31 cellular contexts compared by ENCODE assay signal in genomic region chr16:89944773-89945172, GRCh38. TPM values are rescaled to one million over a fixed set of nuclear protein-coding genes. Genes with fewer than 3 reads are reported as not detected.
DNase-seq lines count a peak whose midpoint lies in the region; ATAC-seq, FAIRE-seq and TF ChIP-seq lines count a peak whose summit lies in the region.
"Had no signal": no experiment of that assay in that cellular context is flagged by ENCODE, and none has a peak within 500 bp of the region (broad histone marks: within the 10 kb centered on the region; RNA-seq: fewer than 3 reads in every experiment).

No MANE protein-coding gene starts in this region.

- no peak overlapping the region for H3K4me2 ChIP-seq in GM23338
- H3K4me2 ChIP-seq: KMS-11 had no signal

- H3K4me3 ChIP-seq in GM23338 = no peak overlapping the region
- H3K4me3 ChIP-seq: pancreas had no signal

- no peaks in the 10 kb centered on the region for H4K20me1 ChIP-seq in GM23338 (replicated peaks; ENCODE audit: insufficient read depth)

- CTCF ChIA-PET in activated CD4-positive, alpha-beta memory T cell treated with anti-CD3 and anti-CD28 coated beads for 36 hours (lab: Charles Lee) = no interaction called here

- H3K4me1 ChIP-seq in GM23338 (ENCODE audit: insufficient read depth) = peaks cover 3% of the 10 kb centered on the region; the same call in 1 of the 2 replicates

- no peaks in the 10 kb centered on the region for H3K9me3 Mint-ChIP-seq in naive B cell
- no peaks in the 10 kb centered on the region for H3K9me3 Mint-ChIP-seq in activated CD4-positive, alpha-beta memory T cell treated with anti-CD3 and anti-CD28 coated beads for 36 hours
- peaks cover 4% of the 10 kb centered on the region; the same call in 1 of the 3 replicates for H3K9me3 Mint-ChIP-seq in GM23338
- H3K9me3 Mint-ChIP-seq: activated T-helper 1 cell treated with anti-CD3 and anti-CD28 coated beads, Interleukin-12 subunit alpha, Interleukin-12 subunit beta, Interleukin-2, Interleukin-4 antibody, amounts not matched to agents 30 ng/mL and 10 ng/mL and 1 ng/mL, durations not matched to agents 14 hours and 24 hours and 36 hours; CD4-positive, alpha-beta memory T cell; HFFc6; neural crest cell had no signal

- H3K27ac ChIP-seq in GM23338 (ENCODE audit: low read depth) = no peak overlapping the region
- H3K27ac ChIP-seq: KMS-11, pancreas had no signal

- peak; percentile 0 for DNase-seq in Daoy (ENCODE audit: low read depth)
- no peak for DNase-seq in GM19239 (ENCODE audit: insufficient read length, low spot score)
- DNase-seq in NOMO-1 treated with dmso at 0.1 percent for 144 hours (lab: John Stamatoyannopoulos, UW; ENCODE audit: unreplicated experiment) = peak; percentile 50
- DNase-seq in naive B cell = peak; percentile 33
- DNase-seq in activated CD4-positive, alpha-beta memory T cell treated with anti-CD3 and anti-CD28 coated beads for 36 hours = no peak
- DNase-seq in GM23338 (ENCODE audit: low spot score) = no peak
- DNase-seq: activated CD4-positive, alpha-beta T cell treated with anti-CD3 and anti-CD28 coated beads, Interleukin-2, amount 50 U/mL, for 48 hours; activated CD4-positive, CD25-positive, alpha-beta regulatory T cell treated with anti-CD3 and anti-CD28 coated beads, Interleukin-2, amount 50 U/mL, for 72 hours; activated naive CD4-positive, alpha-beta T cell treated with Interleukin-2 at 50 U/mL for 16 hours; AML-193; CD4-positive, alpha-beta memory T cell; central memory CD4-positive, alpha-beta T cell; HFFc6; left ventricle myocardium superior; mesendoderm; NCI-H1048; NCI-H446; NCI-H748 treated with DMSO at 0.1 percent for 48 hours; OCI-M1; pancreas; stimulated activated CD4-positive, alpha-beta T cell treated with anti-CD3 and anti-CD28 coated beads, Interleukin-15, amount 100 ng/mL, for 24 hours; stimulated activated naive CD4-positive, alpha-beta T cell; T-helper 17 cell had no signal

- no peak for ATAC-seq in naive B cell (ENCODE audit: low read depth in 2 of 2)
- no peak for ATAC-seq in GM21423 (IDR thresholded peaks at IDR 0.05; ENCODE audit: unreplicated experiment)
- ATAC-seq in GM23338 = no peak
- ATAC-seq: esophagus mucosa, left ventricle myocardium superior, pancreas, SK-N-SH treated with all-trans-retinoic acid at 6 μM for 48 hours, T-helper 17 cell had no signal

- POLR2A ChIA-PET in activated CD4-positive, alpha-beta memory T cell treated with anti-CD3 and anti-CD28 coated beads for 36 hours (lab: Charles Lee) = no interaction called here

- TF ChIP-seq CTCF in GM23338 (conservative IDR thresholded peaks at IDR 0.05; ENCODE audit: low read depth in 2 of 2) = no peak

- H3K27ac Mint-ChIP-seq in naive B cell = no peak overlapping the region
- no peak overlapping the region for H3K27ac Mint-ChIP-seq in activated CD4-positive, alpha-beta memory T cell treated with anti-CD3 and anti-CD28 coated beads for 36 hours
- H3K27ac Mint-ChIP-seq in GM23338 = no peak overlapping the region
- H3K27ac Mint-ChIP-seq: activated T-helper 1 cell treated with anti-CD3 and anti-CD28 coated beads, Interleukin-12 subunit alpha, Interleukin-12 subunit beta, Interleukin-2, Interleukin-4 antibody, amounts not matched to agents 30 ng/mL and 10 ng/mL and 1 ng/mL, durations not matched to agents 14 hours and 24 hours and 36 hours; HFFc6; T-helper 17 cell had no signal

- no peaks in the 10 kb centered on the region; the same call in 1 of the 2 replicates for H3F3A ChIP-seq in GM23338 (replicated peaks; ENCODE audit: low read depth)

- H3K36me3 Mint-ChIP-seq in naive B cell = peaks cover 0 to 7% of the 10 kb centered on the region in 2 donors
- no peaks in the 10 kb centered on the region for H3K36me3 Mint-ChIP-seq in activated CD4-positive, alpha-beta memory T cell treated with anti-CD3 and anti-CD28 coated beads for 36 hours
- no peaks in the 10 kb centered on the region for H3K36me3 Mint-ChIP-seq in GM23338 (ENCODE audit: low read depth)
- H3K36me3 Mint-ChIP-seq: CD4-positive, alpha-beta memory T cell had no signal

- FAIRE-seq in GM19239 (lab: Jason Lieb, UNC) = peak; percentile 26
- FAIRE-seq: H1, islet of Langerhans, pancreas had no signal

- H3K36me3 ChIP-seq in GM23338 (ENCODE audit: insufficient read depth) = no peaks in the 10 kb centered on the region
- H3K36me3 ChIP-seq: pancreas had no signal

- H3K9me2 ChIP-seq in GM23338 (ENCODE audit: insufficient read depth) = no peaks in the 10 kb centered on the region

- peak overlapping the region in 7 of 8 donors; percentile 1 to 78 (median 26) for H3K4me3 Mint-ChIP-seq in naive B cell
- no peak overlapping the region for H3K4me3 Mint-ChIP-seq in activated CD4-positive, alpha-beta memory T cell treated with anti-CD3 and anti-CD28 coated beads for 36 hours
- no peak overlapping the region for H3K4me3 Mint-ChIP-seq in GM23338
- H3K4me3 Mint-ChIP-seq: activated T-helper 1 cell treated with anti-CD3 and anti-CD28 coated beads, Interleukin-12 subunit alpha, Interleukin-12 subunit beta, Interleukin-2, Interleukin-4 antibody, amounts not matched to agents 30 ng/mL and 10 ng/mL and 1 ng/mL, durations not matched to agents 14 hours and 24 hours and 36 hours; HFFc6; T-helper 17 cell had no signal

- H3K27me3 Mint-ChIP-seq in naive B cell (peaks cover 0 to 5% (median 5%) of the 10 kb centered on the region in 3 donors), GM23338 (ENCODE audit: insufficient read depth, low read depth, poor library complexity) (peaks cover 28% of the 10 kb centered on the region)
- H3K27me3 Mint-ChIP-seq in activated CD4-positive, alpha-beta memory T cell treated with anti-CD3 and anti-CD28 coated beads for 36 hours = peaks cover 19% of the 10 kb centered on the region

- H3K4me1 Mint-ChIP-seq in naive B cell = peaks cover 28 to 34% (median 32%) of the 10 kb centered on the region in 3 donors
- H3K4me1 Mint-ChIP-seq in activated CD4-positive, alpha-beta memory T cell treated with anti-CD3 and anti-CD28 coated beads for 36 hours (ENCODE audit: low read depth) = peaks cover 4% of the 10 kb centered on the region
- no peaks in the 10 kb centered on the region; the same call in 2 of the 3 replicates for H3K4me1 Mint-ChIP-seq in GM23338

- intact Hi-C loops in activated CD4-positive, alpha-beta memory T cell treated with anti-CD3 and anti-CD28 coated beads for 36 hours (cut with micrococcal nuclease) = no loop called here

- H2AFZ ChIP-seq in GM23338 = no peak overlapping the region

- H3K79me2 ChIP-seq in GM23338 (replicated peaks; ENCODE audit: insufficient read depth) = no peaks in the 10 kb centered on the region

- peaks cover 33% of the 10 kb centered on the region for H3K27me3 ChIP-seq in GM23338 (ENCODE audit: insufficient read depth)
- H3K27me3 ChIP-seq: pancreas had no signal

TF ChIP-seq in GM23338, 12 proteins besides CTCF, POLR2A, EP300 and RAD21 (continues in another document):
- TF ChIP-seq STAT1 (IDR thresholded peaks at IDR 0.05; ENCODE audit: unreplicated experiment) (no peak), ZNF114 (CRISPR knock-in tag; IDR thresholded peaks at IDR 0.05) (no peak), CREB1 (CRISPR knock-in tag; IDR thresholded peaks at IDR 0.05; ENCODE audit: low read depth) (no peak), ZNF331 (CRISPR knock-in tag; IDR thresholded peaks at IDR 0.05; ENCODE audit: low read depth) (no peak), NANOG (IDR thresholded peaks at IDR 0.05; ENCODE audit: borderline replicate concordance) (no peak), JUNB (IDR thresholded peaks at IDR 0.05; ENCODE audit: unreplicated experiment) (no peak), ETS1 (IDR thresholded peaks at IDR 0.05) (no peak)

RNA-seq across cellular contexts. Expression of gene DEF8, which starts 3.8 kb away (rescaled TPM):
- total RNA-seq in Daoy (2014; rRNA removed; shearing (Covaris generic)) = 81.3 and 111 TPM in 2 replicates
- polyA plus RNA-seq in naive B cell (ENCODE audit: low read depth in 6 of 6) = 100 to 1,000 TPM in 4 of 6 donors, 10 to 100 TPM in 2; 66.9 to 126 (median 105) TPM
- total RNA-seq in activated CD4-positive, alpha-beta memory T cell treated with anti-CD3 and anti-CD28 coated beads for 36 hours = 10 to 100 TPM; 29.0 to 33.3 TPM
- 83.5 and 89.9 TPM in 2 replicates for total RNA-seq in GM23338 (2014; rRNA removed; shearing (Covaris generic))
- polyA plus RNA-seq in GM23338 (2016; fragmentation: Nextera tagmentation; extraction: Ambion mirVana) = 98.9 and 105 TPM in 2 replicates

RNA-seq across cellular contexts. Expression of gene TUBB3, which starts 21.6 kb away (rescaled TPM):
- 135 and 149 TPM in 2 replicates for total RNA-seq in Daoy (2014; rRNA removed; shearing (Covaris generic))
- polyA plus RNA-seq in naive B cell (ENCODE audit: low read depth in 6 of 6) (10 to 100 TPM in 1 of 6 donors, 1 to 10 TPM in 4, under 1 TPM in 1; 0.99 to 12.2 (median 5.0) TPM), GM23338 (2016; fragmentation: Nextera tagmentation; extraction: Ambion mirVana) (139 and 149 TPM in 2 replicates)
- 1 to 10 TPM in 1 of 2 experiments, under 1 TPM in 1; 0.99 to 1.4 TPM for total RNA-seq in activated CD4-positive, alpha-beta memory T cell treated with anti-CD3 and anti-CD28 coated beads for 36 hours
- 431 and 443 TPM in 2 replicates for total RNA-seq in GM23338 (2014; rRNA removed; shearing (Covaris generic))
- polyA plus RNA-seq: CD4-positive, alpha-beta memory T cell had no signal

RNA-seq across cellular contexts. Expression of gene MC1R, which starts 26.1 kb away (rescaled TPM):
- 0.95 and 1.9 TPM in 2 replicates for total RNA-seq in Daoy (2014; rRNA removed; shearing (Covaris generic))
- polyA plus RNA-seq in naive B cell (ENCODE audit: low read depth in 6 of 6) (under 1 TPM in 5 of 6 donors, not detected in 1; 0.12 to 0.62 (median 0.48) TPM), GM23338 (2016; fragmentation: Nextera tagmentation; extraction: Ambion mirVana) (0.74 and 0.97 TPM in 2 replicates)
- total RNA-seq in activated CD4-positive, alpha-beta memory T cell treated with anti-CD3 and anti-CD28 coated beads for 36 hours = 1 to 10 TPM in 1 of 2 experiments, under 1 TPM in 1; 0.85 to 1.3 TPM
- 2.9 and 4.3 TPM in 2 replicates for total RNA-seq in GM23338 (2014; rRNA removed; shearing (Covaris generic))

Comparison
In these comparisons a context has a peak if more than half of its experiments do, and no peak if none do; other contexts are left out.
1. DNase-seq: peak in Daoy (single experiment), NOMO-1 treated with dmso at 0.1 percent for 144 hours (single experiment) and naive B cell (single experiment); none in GM19239 (single experiment), activated CD4-positive, alpha-beta memory T cell treated with anti-CD3 and anti-CD28 coated beads for 36 hours (single experiment) and GM23338 (single experiment).
2. H3K4me3 Mint-ChIP-seq: peak in naive B cell (7 of 8); none in activated CD4-positive, alpha-beta memory T cell treated with anti-CD3 and anti-CD28 coated beads for 36 hours (single experiment) and GM23338 (single experiment).
3. RNA of gene TUBB3, which starts 21.6 kb away (total RNA-seq): 431 to 443 TPM in GM23338 and 135 to 149 TPM in Daoy; 0.99 to 1.4 TPM in activated CD4-positive, alpha-beta memory T cell treated with anti-CD3 and anti-CD28 coated beads for 36 hours; every median in the first group is over 10 times any median in the second.